19 cellular contexts compared by ENCODE assay signal in genomic region chr17:75757086-75757681, GRCh38.
"Had no signal": no experiment of that assay in that cellular context is flagged by ENCODE, and none has a peak within 500 bp of the region (broad histone marks: within the 10 kb centered on the region; RNA-seq: fewer than 3 reads in every experiment).

No MANE protein-coding gene starts in this region.

- H3K27ac ChIP-seq: coronary artery, esophagus muscularis mucosa, gastroesophageal sphincter, upper lobe of right lung had no signal

- ATAC-seq: activated naive CD4-positive, alpha-beta T cell treated with anti-CD3 and anti-CD28 coated beads, Interleukin-2, amount 50 U/mL, for 72 hours; activated T-helper 17 cell treated with anti-CD3 and anti-CD28 coated beads, Interleukin-2, amount 50 U/mL, for 72 hours; gastroesophageal sphincter; left cardiac atrium; upper lobe of right lung; WTC11 had no signal

- FAIRE-seq: islet of Langerhans had no signal

- H3K4me3 ChIP-seq: coronary artery, esophagus muscularis mucosa, gastroesophageal sphincter, upper lobe of right lung had no signal

- H3K27me3 ChIP-seq: esophagus muscularis mucosa, gastroesophageal sphincter, upper lobe of right lung had no signal

- DNase-seq: activated CD8-positive, alpha-beta memory T cell treated with anti-CD3 and anti-CD28 coated beads, Interleukin-2, amount 50 U/mL, for 4 hours; activated T-cell treated with anti-CD3 and anti-CD28 coated beads, Interleukin-2, amount 50 U/mL, for 24 hours; head of caudate nucleus; hypothalamus; left cardiac atrium; mesenchymal stem cell; nephron progenitor cell; nucleus accumbens; stimulated activated CD4-positive, alpha-beta T cell treated with anti-CD3 and anti-CD28 coated beads, Interleukin-4, amount 100 ng/mL, for 1 hour; stimulated activated naive CD4-positive, alpha-beta T cell treated with Interleukin-2 at 50 U/mL for 16 hours; T-helper 9 cell; upper lobe of right lung had no signal

- H3K9me3 ChIP-seq: esophagus muscularis mucosa, gastroesophageal sphincter, upper lobe of right lung had no signal
